ENCODE assay signal across 8 cellular contexts in the genomic region with DNA sequence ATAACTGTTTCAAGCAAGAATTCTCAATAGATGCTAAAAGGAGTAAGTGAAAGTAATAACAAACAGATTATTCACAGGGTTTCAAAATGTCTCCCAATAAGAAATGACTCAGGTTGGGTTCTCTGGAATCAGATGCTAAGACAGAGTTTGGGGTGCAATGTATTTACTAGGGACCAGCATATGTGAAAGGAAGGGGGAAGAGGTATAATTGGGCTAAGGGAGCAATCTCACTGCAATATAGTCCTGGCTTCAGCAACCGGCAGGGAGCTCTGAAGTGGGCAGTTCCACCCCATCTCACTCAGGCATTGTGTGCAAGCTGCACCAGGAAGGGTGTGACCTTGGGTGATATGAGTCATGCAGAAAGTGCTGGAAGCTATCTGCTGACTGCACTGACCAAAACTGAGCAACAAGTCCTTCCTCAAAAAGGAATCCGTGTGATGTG. TPM values are rescaled to one million over a fixed set of nuclear protein-coding genes. Genes with fewer than 3 reads are reported as not detected.
A peak's percentile ranks its signal among the peaks of the same experiment; 100 is the strongest.
DNase-seq lines count a peak whose midpoint lies in the region; ATAC-seq and TF ChIP-seq lines count a peak whose summit lies in the region.

No MANE protein-coding gene starts in this region.

- no peak overlapping the region for H3K27ac ChIP-seq in CD4-positive, alpha-beta memory T cell (ENCODE audit: low read depth, low read length)
- H3K27ac ChIP-seq in duodenal mucosa (ENCODE audit: low read depth, low read length) (peak overlapping the region; percentile 46), tibial nerve (peak overlapping the region in 3 of 4 donors; percentile 31 to 78 (median 72))

- CTCF ChIA-PET in CD4-positive, alpha-beta memory T cell (lab: Charles Lee; ENCODE audit: partially characterized antibody): interaction anchor here (0.6 kb wide), 1 partner anchor 23 kb away, joined by 3 read pairs; no protein-coding TSS in a partner anchor

- H3K9me3 Mint-ChIP-seq in CD4-positive, alpha-beta memory T cell: peaks cover under 1 to 18% (median 6%) of the 10 kb centered on the region in 8 donors

- no peaks in the 10 kb centered on the region for H3K9me3 ChIP-seq in CD4-positive, alpha-beta memory T cell (ENCODE audit: control insufficient read depth in 1 of 2, low read length in 2 of 2)
- H3K9me3 ChIP-seq in duodenal mucosa (ENCODE audit: control insufficient read depth in 1 of 2, low read length in 2 of 2) (peaks cover 4 to 9% of the 10 kb centered on the region in 2 donors), tibial nerve (peaks cover 0 to 19% (median 3%) of the 10 kb centered on the region in 4 donors)

- H3K4me3 Mint-ChIP-seq in CD4-positive, alpha-beta memory T cell: peak overlapping the region; percentile 1 to 75 (median 45)

- no peaks in the 10 kb centered on the region for H3K36me3 ChIP-seq in CD4-positive, alpha-beta memory T cell (ENCODE audit: insufficient read depth, low read length)
- no peaks in the 10 kb centered on the region for H3K36me3 ChIP-seq in duodenal mucosa (ENCODE audit: control insufficient read depth in 1 of 2, insufficient read depth in 2 of 2, low read length in 2 of 2)
- peaks cover 0 to 19% (median 0%) of the 10 kb centered on the region in 3 donors for H3K36me3 ChIP-seq in tibial nerve

- H3K27me3 ChIP-seq in CD4-positive, alpha-beta memory T cell (ENCODE audit: insufficient read depth, low read length): no peaks in the 10 kb centered on the region
- H3K27me3 ChIP-seq in duodenal mucosa (ENCODE audit: control insufficient read depth in 1 of 2, insufficient read depth in 2 of 2, low read length in 2 of 2) (no peaks in the 10 kb centered on the region), tibial nerve (no peaks in the 10 kb centered on the region)

- TF ChIP-seq CTCF in GM20000 (IDR thresholded peaks at IDR 0.05; ENCODE audit: extremely low read depth, missing control alignments): no peak
- no peak for TF ChIP-seq CTCF in tibial nerve (IDR thresholded peaks at IDR 0.05)

- intact Hi-C loops in CD4-positive, alpha-beta memory T cell (cut with micrococcal nuclease): loop anchor here (2.0 to 5.0 kb wide), 2 partner anchors 23 to 33 kb away; a partner anchor contains a TSS

- peaks cover 35 to 56% (median 45%) of the 10 kb centered on the region in 4 donors for H3K4me1 Mint-ChIP-seq in CD4-positive, alpha-beta memory T cell

- ATAC-seq in HG03575 (IDR thresholded peaks at IDR 0.05; ENCODE audit: extremely low read depth, insufficient number of reproducible peaks, low FRiP score, unreplicated experiment): peak; percentile 67
- peak; percentile 83 to 84 for ATAC-seq in activated CD4-positive, CD25-positive, alpha-beta regulatory T cell treated with anti-CD3 and anti-CD28 coated beads, Interleukin-2, amount 50 U/mL, for 24 hours

- no peaks in the 10 kb centered on the region for H3K27me3 Mint-ChIP-seq in CD4-positive, alpha-beta memory T cell

- peak in 1 of 2 donors; percentile 71 for TF ChIP-seq EP300 in tibial nerve (IDR thresholded peaks at IDR 0.05)

- H3K9ac ChIP-seq in duodenal mucosa (ENCODE audit: low read depth in 1 of 2, low read length in 2 of 2): no peak overlapping the region

- no peak for TF ChIP-seq POLR2A in tibial nerve (IDR thresholded peaks at IDR 0.05)

- POLR2A ChIA-PET in CD4-positive, alpha-beta memory T cell (lab: Charles Lee; ENCODE audit: partially characterized antibody): interaction anchor here (0.5 to 1.0 kb wide), 4 partner anchors 10 to 66 kb away, joined by 3 to 9 read pairs (median 4); a partner anchor contains a TSS

- peak overlapping the region in 4 of 7 donors; percentile 8 to 84 (median 12) for H3K27ac Mint-ChIP-seq in CD4-positive, alpha-beta memory T cell

- WGBS in tibial nerve, 2 donors: 24 to 29% methylated on average over 2 of the region's 2 CpGs

- no peak overlapping the region for H3K4me3 ChIP-seq in CD4-positive, alpha-beta memory T cell (ENCODE audit: low read length in 2 of 2)
- H3K4me3 ChIP-seq in duodenal mucosa (ENCODE audit: low read depth in 1 of 2, low read length in 2 of 2): no peak overlapping the region
- no peak overlapping the region for H3K4me3 ChIP-seq in tibial nerve

- DNase-seq in CD4-positive, alpha-beta memory T cell: peak; percentile 3 to 59 (median 17)
- peak; percentile 63 for DNase-seq in GM20000 (ENCODE audit: low spot score)
- DNase-seq in myocyte (ENCODE audit: low read depth): peak; percentile 72
- DNase-seq in tibial nerve (ENCODE audit: low spot score in 2 of 2): peak in 1 of 2 donors; percentile 56
- no peak for DNase-seq in NCI-H1417 treated with DMSO at 0.1 percent for 48 hours (lab: John Stamatoyannopoulos, UW)

- H3K4me1 ChIP-seq in CD4-positive, alpha-beta memory T cell (ENCODE audit: insufficient read depth, low read length): peaks cover 23% of the 10 kb centered on the region
- H3K4me1 ChIP-seq in duodenal mucosa (ENCODE audit: control insufficient read depth in 1 of 2, insufficient read depth in 2 of 2, low read length in 2 of 2) (peaks cover 0 to 9% of the 10 kb centered on the region in 2 donors), tibial nerve (peaks cover 0 to 19% (median 10%) of the 10 kb centered on the region in 4 donors)

- H3K36me3 Mint-ChIP-seq in CD4-positive, alpha-beta memory T cell: peaks cover 20 to 30% of the 10 kb centered on the region in 2 donors

RNA-seq across cellular contexts. Expression of a gene that starts 23.4 kb away (rescaled TPM):
- 10 to 100 TPM; 69.5 to 72.3 TPM for total RNA-seq in CD4-positive, alpha-beta memory T cell
- polyA plus RNA-seq in CD4-positive, alpha-beta memory T cell: 10 to 100 TPM; 29.4 to 34.2 TPM
- total RNA-seq in myocyte (39.8 and 44.9 TPM in 2 replicates), tibial nerve (10 to 100 TPM; 46.1 to 61.0 (median 55.5) TPM)
- 18.5 TPM for polyA plus RNA-seq in myocyte (2012)
